Comparison of ENCODE assay signal across 8 cellular contexts in genomic region chr2:103144837-103145236, GRCh38.
"Had no signal": no experiment of that assay in that cellular context is flagged by ENCODE, and none has a peak within 500 bp of the region (broad histone marks: within the 10 kb centered on the region; RNA-seq: fewer than 3 reads in every experiment).

No MANE protein-coding gene starts in this region.

- H3K4me1 Mint-ChIP-seq: IgD-negative memory B cell had no signal

- H3K4me3 Mint-ChIP-seq: GM23338, H9, IgD-negative memory B cell had no signal

- H3K9me3 Mint-ChIP-seq: GM23338, H9, IgD-negative memory B cell had no signal

- H3K4me2 ChIP-seq: GM23338 had no signal

- H3K27ac Mint-ChIP-seq: GM23338, H9, IgD-negative memory B cell had no signal

- H3K27me3 Mint-ChIP-seq: IgD-negative memory B cell had no signal

- H3K4me3 ChIP-seq: GM23338 had no signal

- DNase-seq: H9, HCEC 1CT, KBM-7 had no signal

- H3K36me3 Mint-ChIP-seq: IgD-negative memory B cell had no signal

- FAIRE-seq: H1, H54, HepG2 had no signal
